2 cellular contexts compared by ENCODE assay signal in the genomic region with DNA sequence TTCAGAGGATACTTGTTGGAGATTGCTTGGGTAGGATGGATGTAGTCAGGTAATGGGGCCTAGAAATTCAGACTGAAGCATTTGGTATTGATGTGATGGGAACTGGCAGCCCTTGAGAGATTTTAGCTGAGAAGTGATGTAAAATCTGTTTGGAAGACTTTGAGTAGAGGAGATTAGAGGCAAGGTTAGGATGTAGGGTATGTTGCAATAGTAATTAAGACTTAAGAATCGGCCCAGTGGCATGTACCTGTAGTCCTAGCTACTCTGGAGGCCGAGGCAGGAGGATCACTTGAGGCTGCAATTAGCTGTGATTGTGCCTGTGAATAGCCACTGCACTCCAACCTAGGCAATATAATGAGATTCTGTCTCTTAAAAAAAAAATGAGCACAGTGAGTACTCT.
TF ChIP-seq lines count a peak whose summit lies in the region.

No MANE protein-coding gene starts in this region.

TF ChIP-seq in HEK293, 187 proteins besides CTCF, POLR2A, EP300 and RAD21:
- TF ChIP-seq ZFP69B (tag by site-specific recombination; IDR thresholded peaks at IDR 0.05) (no peak), KLF1 (tag by site-specific recombination; IDR thresholded peaks at IDR 0.05) (no peak), ZNF214 (tag by site-specific recombination; IDR thresholded peaks at IDR 0.05; ENCODE audit: borderline replicate concordance) (no peak), ZNF571 (tag by site-specific recombination; IDR thresholded peaks at IDR 0.05) (no peak), ZNF16 (tag by site-specific recombination; IDR thresholded peaks at IDR 0.05; ENCODE audit: low read depth) (no peak), GFI1B (tag by site-specific recombination; IDR thresholded peaks at IDR 0.05) (0 out of 2 replicates have a peak, but pooled peaks have one; percentile 24), ZNF791 (tag by site-specific recombination; IDR thresholded peaks at IDR 0.05) (no peak)

TF ChIP-seq in GM12878, 131 proteins besides CTCF, POLR2A, EP300 and RAD21:
- TF ChIP-seq ASH2L (IDR thresholded peaks at IDR 0.05; ENCODE audit: borderline replicate concordance, low read depth) (no peak), USF2 (IDR thresholded peaks at IDR 0.05; ENCODE audit: borderline replicate concordance, low read depth, low read length) (no peak), MEF2A (IDR thresholded peaks at IDR 0.05; ENCODE audit: insufficient read depth, low read depth, low read length) (no peak), ETV6 (conservative IDR thresholded peaks at IDR 0.05 in 1 of 2, IDR thresholded peaks at IDR 0.05 in 1 of 2; ENCODE audit: borderline replicate concordance in 1 of 2, low read depth in 1 of 2) (no peak), ZNF384 (IDR thresholded peaks at IDR 0.05; ENCODE audit: borderline replicate concordance, low read depth, low read length) (no peak), NBN (IDR thresholded peaks at IDR 0.05) (no peak), PRDM15 (CRISPR knock-in tag; IDR thresholded peaks at IDR 0.05) (no peak), RBBP5 (conservative IDR thresholded peaks at IDR 0.05) (no peak), SP1 (IDR thresholded peaks at IDR 0.05; ENCODE audit: low read depth, low read length) (no peak), IRF5 (IDR thresholded peaks at IDR 0.05; ENCODE audit: borderline replicate concordance) (no peak), RUNX3 (IDR thresholded peaks at IDR 0.05; ENCODE audit: low read length) (no peak), JUNB (IDR thresholded peaks at IDR 0.05) (no peak)
- TF ChIP-seq, protein P1, sequence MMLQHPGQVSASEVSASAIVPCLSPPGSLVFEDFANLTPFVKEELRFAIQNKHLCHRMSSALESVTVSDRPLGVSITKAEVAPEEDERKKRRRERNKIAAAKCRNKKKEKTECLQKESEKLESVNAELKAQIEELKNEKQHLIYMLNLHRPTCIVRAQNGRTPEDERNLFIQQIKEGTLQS (IDR thresholded peaks at IDR 0.05; ENCODE audit: borderline replicate concordance, extremely low read depth, low read depth, low read length), result no peak
